Comparison of ENCODE assay signal across 1 cellular context in genomic region chr20:62832212-62832922, GRCh38.
TF ChIP-seq lines count a peak whose summit lies in the region.

No MANE protein-coding gene starts in this region.

TF ChIP-seq in GM12878, 131 proteins besides CTCF, POLR2A, EP300 and RAD21:
- TF ChIP-seq RUNX3 (IDR thresholded peaks at IDR 0.05; ENCODE audit: low read length), result peak; percentile 16; the same call in 1 of the 2 replicates
- TF ChIP-seq E2F8 (IDR thresholded peaks at IDR 0.05; ENCODE audit: low read depth, partially characterized antibody), result no peak
- TF ChIP-seq CBFB (IDR thresholded peaks at IDR 0.05; ENCODE audit: low read depth), result no peak
- TF ChIP-seq HCFC1 (IDR thresholded peaks at IDR 0.05; ENCODE audit: low read length), result no peak
- TF ChIP-seq YBX1 (IDR thresholded peaks at IDR 0.05), result no peak
- TF ChIP-seq SPI1 (IDR thresholded peaks at IDR 0.05; ENCODE audit: borderline replicate concordance, insufficient read depth, low read depth, low read length), result peak; percentile 32; the same call in 1 of the 2 replicates
- peak; percentile 90; the same call in 2 of the 3 replicates for TF ChIP-seq POU2F2 (IDR thresholded peaks at IDR 0.05; ENCODE audit: borderline replicate concordance, low read depth, low read length)
